Comparison of ENCODE assay signal across 8 cellular contexts in the genomic region with DNA sequence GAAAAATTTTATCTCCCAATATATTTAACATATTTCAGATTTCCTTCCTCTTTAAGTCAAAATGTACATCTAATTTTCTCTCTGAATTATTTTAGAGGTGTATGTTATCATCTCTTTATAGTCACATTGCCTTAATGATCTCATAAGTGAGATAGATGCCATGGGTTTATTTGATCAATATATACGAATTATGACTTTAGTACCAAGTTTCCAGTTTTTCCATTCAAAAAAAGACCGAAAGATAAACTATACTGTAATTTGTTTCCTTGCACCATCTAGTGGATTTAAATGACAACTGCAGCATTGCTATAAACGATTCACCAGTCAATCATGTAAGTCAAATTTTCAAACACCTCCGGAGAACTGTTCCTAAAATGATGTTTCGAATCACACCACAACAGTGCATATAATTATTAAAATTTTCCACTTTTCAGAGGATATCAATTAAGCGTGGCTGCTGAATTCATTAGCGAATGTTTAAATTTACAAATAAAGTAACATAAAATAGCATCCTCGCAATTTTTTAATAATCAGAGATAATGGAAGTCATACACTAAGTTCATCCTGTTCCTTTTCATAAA. TPM values are rescaled to one million over a fixed set of nuclear protein-coding genes. Genes with fewer than 3 reads are reported as not detected.
DNase-seq lines count a peak whose midpoint lies in the region; ATAC-seq and TF ChIP-seq lines count a peak whose summit lies in the region.

No MANE protein-coding gene starts in this region.

- peak; percentile 58 for TF ChIP-seq CTCF in MCF 10A (IDR thresholded peaks at IDR 0.05; ENCODE audit: unreplicated experiment)
- peak; percentile 61 for TF ChIP-seq CTCF in smooth muscle cell (IDR thresholded peaks at IDR 0.05; ENCODE audit: borderline replicate concordance, insufficient read depth, poor library complexity, severe bottlenecking)

- H3K9ac ChIP-seq in HUES64 (ENCODE audit: low read depth, low read length) (peak overlapping the region; percentile 99), NT2/D1 (ENCODE audit: insufficient read length, low read depth) (peak overlapping the region; percentile 88), smooth muscle cell (ENCODE audit: low read depth) (peak overlapping the region; percentile 99)

- peak overlapping the region; percentile 97 for H3K4me2 ChIP-seq in smooth muscle cell

- intact Hi-C loops in MCF 10A (cut with micrococcal nuclease): loop anchor here (1.0 to 10.0 kb wide), 4 partner anchors 110 to 512 kb away; no protein-coding TSS in a partner anchor

- peak overlapping the region; percentile 92 for H2AFZ ChIP-seq in smooth muscle cell (ENCODE audit: low read depth)

- H3K4me3 Mint-ChIP-seq in MCF 10A (ENCODE audit: unreplicated experiment): peak overlapping the region; percentile 97

- H4K20me1 ChIP-seq in smooth muscle cell (ENCODE audit: low read depth): peaks cover 39% of the 10 kb centered on the region

- H3K36me3 ChIP-seq in HUES64 (ENCODE audit: insufficient read depth, low read length) (peaks cover 15% of the 10 kb centered on the region; the same call in 1 of the 2 replicates), NT2/D1 (ENCODE audit: insufficient read depth, insufficient read length, low read length) (peaks cover 39% of the 10 kb centered on the region), smooth muscle cell (ENCODE audit: low read depth) (no peaks in the 10 kb centered on the region)

- H3K4me1 ChIP-seq in HUES64 (ENCODE audit: insufficient read depth, low read length): peaks cover 40% of the 10 kb centered on the region
- H3K4me1 ChIP-seq in NT2/D1 (ENCODE audit: insufficient read depth, insufficient read length): no peaks in the 10 kb centered on the region
- peaks cover 30% of the 10 kb centered on the region for H3K4me1 ChIP-seq in smooth muscle cell (ENCODE audit: low read depth)

- H3K79me2 ChIP-seq in smooth muscle cell (ENCODE audit: low read depth): peaks cover 44% of the 10 kb centered on the region

- no peaks in the 10 kb centered on the region for H3F3A ChIP-seq in smooth muscle cell (ENCODE audit: low read depth)

- peak overlapping the region; percentile 100 for H3K27ac Mint-ChIP-seq in MCF 10A (ENCODE audit: low read depth, unreplicated experiment)

- CTCF ChIA-PET in MCF 10A (lab: Yijun Ruan, JAX): interaction anchor here (0.6 to 1.8 kb wide), 7 partner anchors 61 to 601 kb away, joined by 3 to 7 read pairs (median 4); no protein-coding TSS in a partner anchor

- H3K27me3 Mint-ChIP-seq in MCF 10A (ENCODE audit: insufficient read depth, unreplicated experiment): no peaks in the 10 kb centered on the region

- H3K4me3 ChIP-seq in HUES64 (ENCODE audit: low read length) (peak overlapping the region; percentile 98), NT2/D1 (ENCODE audit: insufficient read length, low read depth) (peak overlapping the region; percentile 87), smooth muscle cell (peak overlapping the region; percentile 80)

- H3K27ac ChIP-seq in HUES64 (ENCODE audit: low read depth, low read length) (peak overlapping the region; percentile 97), smooth muscle cell (ENCODE audit: low read depth) (peak overlapping the region; percentile 99)

- DNase-seq in GM03348 (ENCODE audit: low spot score) (peak; percentile 69), NT2/D1 (ENCODE audit: low read depth, low spot score) (no peak), MCF 10A (ENCODE audit: unreplicated experiment) (peak; percentile 60), iPS-NIHi11 (ENCODE audit: low spot score) (peak; percentile 24), smooth muscle cell (lab: John Stamatoyannopoulos, UW; ENCODE audit: unreplicated experiment) (no peak), OCI-M2 (lab: John Stamatoyannopoulos, UW; ENCODE audit: unreplicated experiment) (no peak)

- TSS peak; percentile 94 for BruUV-seq in MCF 10A (replicated peaks; lab: Mats Ljungman, UMichigan)

- 18% methylated on average over 8 of the region's 8 CpGs for WGBS in HUES64
- WGBS in smooth muscle cell (ENCODE audit: low lambda C conversion rate): 19% methylated on average over 8 of the region's 8 CpGs

- POLR2A ChIA-PET in MCF 10A (lab: Yijun Ruan, JAX): interaction anchor here (0.9 to 2.7 kb wide), 5 partner anchors 13 to 224 kb away, joined by 3 to 11 read pairs (median 9); no protein-coding TSS in a partner anchor

- peaks cover 41% of the 10 kb centered on the region for H3K36me3 Mint-ChIP-seq in MCF 10A (ENCODE audit: insufficient read depth, unreplicated experiment)

- H3K9me3 ChIP-seq in HUES64 (ENCODE audit: insufficient read depth, low read depth, low read length) (no peaks in the 10 kb centered on the region), NT2/D1 (ENCODE audit: insufficient read depth, low read length) (peaks cover 30% of the 10 kb centered on the region), smooth muscle cell (replicated peaks; ENCODE audit: low read depth) (no peaks in the 10 kb centered on the region)

- ATAC-seq in GM21619 (IDR thresholded peaks at IDR 0.05; ENCODE audit: unreplicated experiment): peak; percentile 62

- peaks cover 34% of the 10 kb centered on the region for H3K4me1 Mint-ChIP-seq in MCF 10A (ENCODE audit: insufficient read depth, unreplicated experiment)

- H3K27me3 ChIP-seq in HUES64 (ENCODE audit: insufficient read depth, low read length): no peaks in the 10 kb centered on the region
- H3K27me3 ChIP-seq in NT2/D1 (ENCODE audit: insufficient read depth, insufficient read length): no peaks in the 10 kb centered on the region
- no peaks in the 10 kb centered on the region for H3K27me3 ChIP-seq in smooth muscle cell (ENCODE audit: low read depth)

- H3K9me3 Mint-ChIP-seq in MCF 10A (ENCODE audit: unreplicated experiment): no peaks in the 10 kb centered on the region

RNA-seq across cellular contexts. Expression of a gene that starts 0.4 kb away (rescaled TPM):
- 26.3 TPM for polyA plus RNA-seq in HUES64 (2013, experiment 1 of 2)
- polyA plus RNA-seq in HUES64 (2013, experiment 2 of 2): 30.4 TPM
- total RNA-seq in MCF 10A (2022) (21.1 and 28.2 TPM in 2 replicates), smooth muscle cell (30.7 and 34.6 TPM in 2 replicates)
- polyA plus RNA-seq in smooth muscle cell: 21.8 and 25.4 TPM in 2 replicates

Comparison
In these comparisons a context has a peak if more than half of its experiments do, and no peak if none do; other contexts are left out.
1. DNase-seq: peak in GM03348 (single experiment), MCF 10A (single experiment) and iPS-NIHi11 (single experiment); none in NT2/D1 (single experiment), smooth muscle cell (single experiment) and OCI-M2 (single experiment).
2. Peak in every context shown above with its lines, with median percentiles within 50 percentile points of each other: H3K4me3 ChIP-seq and H3K9ac ChIP-seq.